Comparison of ENCODE assay signal across 16 cellular contexts in genomic region chr10:17007381-17007780, GRCh38.
DNase-seq lines count a peak whose midpoint lies in the region; ATAC-seq, FAIRE-seq and TF ChIP-seq lines count a peak whose summit lies in the region.
"Had no signal": no experiment of that assay in that cellular context is flagged by ENCODE, and none has a peak within 500 bp of the region (broad histone marks: within the 10 kb centered on the region; RNA-seq: fewer than 3 reads in every experiment).

No MANE protein-coding gene starts in this region.

- TF ChIP-seq CTCF in left ventricle myocardium inferior (IDR thresholded peaks at IDR 0.05; ENCODE audit: borderline replicate concordance), result no peak
- TF ChIP-seq CTCF in fibroblast of lung (conservative IDR thresholded peaks at IDR 0.05 in 1 of 2, IDR thresholded peaks at IDR 0.05 in 1 of 2; ENCODE audit: low read depth in 1 of 2, low read length in 2 of 2), result no peak
- no peak for TF ChIP-seq CTCF in psoas muscle (IDR thresholded peaks at IDR 0.05)
- TF ChIP-seq CTCF in HepG2 (CRISPR knock-in tag; IDR thresholded peaks at IDR 0.05), result no peak

- H3K9me3 ChIP-seq in left ventricle myocardium inferior (replicated peaks) (peaks cover 7% of the 10 kb centered on the region), fibroblast of lung (ENCODE audit: control insufficient read depth, insufficient read depth, low read depth, low read length) (no peaks in the 10 kb centered on the region), psoas muscle (no peaks in the 10 kb centered on the region), HepG2 (ENCODE audit: low read length) (peaks cover 4% of the 10 kb centered on the region; the same call in 1 of the 2 replicates)

- H3K36me3 ChIP-seq in left ventricle myocardium inferior, result no peaks in the 10 kb centered on the region
- no peaks in the 10 kb centered on the region for H3K36me3 ChIP-seq in fibroblast of lung (ENCODE audit: control insufficient read depth, insufficient read depth, low read length)
- no peaks in the 10 kb centered on the region for H3K36me3 ChIP-seq in psoas muscle (ENCODE audit: insufficient read depth in 1 of 2, low read depth in 1 of 2)
- no peaks in the 10 kb centered on the region for H3K36me3 ChIP-seq in HepG2 (replicated peaks in 1 of 2; ENCODE audit: control insufficient read depth in 1 of 2, insufficient read depth in 2 of 2, low read length in 2 of 2)

- H3K27me3 ChIP-seq in left ventricle myocardium inferior (ENCODE audit: low read depth), result no peaks in the 10 kb centered on the region
- no peaks in the 10 kb centered on the region for H3K27me3 ChIP-seq in fibroblast of lung (ENCODE audit: control insufficient read depth, insufficient read depth, low read length)
- no peaks in the 10 kb centered on the region for H3K27me3 ChIP-seq in psoas muscle (ENCODE audit: insufficient read depth in 3 of 3, low read length in 2 of 3)
- no peaks in the 10 kb centered on the region for H3K27me3 ChIP-seq in HepG2 (ENCODE audit: control insufficient read depth in 1 of 2, insufficient read depth in 2 of 2, low read length in 2 of 2)

- no peak for TF ChIP-seq POLR2A in HepG2 (IDR thresholded peaks at IDR 0.05; ENCODE audit: insufficient read depth in 1 of 2, low read depth in 2 of 2, low read length in 2 of 2)

- peak overlapping the region; percentile 9 for H3K4me3 ChIP-seq in left ventricle myocardium inferior
- H3K4me3 ChIP-seq in fibroblast of lung (replicated peaks in 1 of 4; ENCODE audit: control extremely low read depth in 1 of 4, insufficient read depth in 1 of 4, low read depth in 3 of 4, low read length in 4 of 4), result no peak overlapping the region
- no peak overlapping the region for H3K4me3 ChIP-seq in psoas muscle
- H3K4me3 ChIP-seq in HepG2 (replicated peaks in 1 of 3; ENCODE audit: insufficient read depth in 1 of 3, low read depth in 2 of 3, low read length in 3 of 3), result no peak overlapping the region

- ATAC-seq in Right ventricle myocardium superior (ENCODE audit: poor library complexity) (no peak), psoas muscle (no peak), GM19328 (IDR thresholded peaks at IDR 0.05; ENCODE audit: unreplicated experiment) (no peak), HepG2 (no peak)

- no peak for TF ChIP-seq EP300 in HepG2 (IDR thresholded peaks at IDR 0.05; ENCODE audit: low read depth in 2 of 2, low read length in 2 of 2)
- no peak for TF ChIP-seq EP300 in HepG2 (CRISPR knock-in tag; IDR thresholded peaks at IDR 0.05; ENCODE audit: borderline replicate concordance)

- H3K27ac ChIP-seq in left ventricle myocardium inferior (replicated peaks) (peak overlapping the region; percentile 86), fibroblast of lung (ENCODE audit: insufficient read depth, low read length) (peak overlapping the region; percentile 93), psoas muscle (peak overlapping the region; percentile 38), HepG2 (ENCODE audit: extremely low read length, insufficient read depth, low read length) (no peak overlapping the region)

- no peaks in the 10 kb centered on the region for H3K79me2 ChIP-seq in fibroblast of lung (ENCODE audit: control insufficient read depth, insufficient read depth, low read length)
- no peaks in the 10 kb centered on the region for H3K79me2 ChIP-seq in HepG2 (ENCODE audit: insufficient read depth, low read length)

- 62 to 63% (median 62%) methylated on average over 9 of the region's 9 CpGs for WGBS in psoas muscle, 3 donors
- WGBS in HepG2 (ENCODE audit: low lambda C conversion rate), result 58% methylated on average over 9 of the region's 9 CpGs

- no peak for FAIRE-seq in HepG2 (lab: Jason Lieb, UNC)

- in situ Hi-C loops in HepG2 (cut with HindIII; ENCODE audit: extremely low pct_ligation_motif_present, low pct_unique_long_range_greater_than_20kb), result no loop called here

- H2AFZ ChIP-seq in fibroblast of lung (ENCODE audit: low read length) (peak overlapping the region; percentile 36), HepG2 (ENCODE audit: low read length) (no peak overlapping the region)

- no TSS peak for BruUV-seq in HepG2 (replicated peaks; lab: Mats Ljungman, UMichigan)

- POLR2A ChIA-PET in HepG2 (lab: Yijun Ruan, JAX), result no interaction called here

- H3K9ac ChIP-seq in fibroblast of lung (ENCODE audit: insufficient read depth, low read length) (peak overlapping the region; percentile 43), HepG2 (ENCODE audit: insufficient read depth, low read depth, low read length) (no peak overlapping the region)

- H4K20me1 ChIP-seq in fibroblast of lung (ENCODE audit: control insufficient read depth, extremely low read depth, insufficient read depth, low read length) (no peaks in the 10 kb centered on the region), HepG2 (ENCODE audit: insufficient read depth, low read length) (no peaks in the 10 kb centered on the region)

- CTCF ChIA-PET in HepG2 (lab: Yijun Ruan, JAX; ENCODE audit: low intra/inter-chr PET ratio, low total read pairs), result no interaction called here

- no peak for DNase-seq in left ventricle myocardium inferior
- DNase-seq in Right ventricle myocardium superior, result no peak
- peak; percentile 31 to 52 for DNase-seq in fibroblast of lung (ENCODE audit: low read depth in 2 of 2)
- DNase-seq in psoas muscle, result no peak
- no peak for DNase-seq in NAMALWA (ENCODE audit: low spot score)
- DNase-seq in cortex of kidney (lab: John Stamatoyannopoulos, UW), result no peak
- no peak for DNase-seq in HepG2 (ENCODE audit: low spot score)
- DNase-seq: ACHN; activated CD4-positive, alpha-beta T cell treated with anti-CD3 and anti-CD28 coated beads for 4 hours; activated T-cell treated with anti-CD3 and anti-CD28 coated beads, Interleukin-2, amount 50 U/mL, for 1 hour; COR-L47; GF-D8; NCI-H2029 treated with DMSO at 0.1 percent for 48 hours; NCI-H774; RPMI8226 had no signal

- H3K4me2 ChIP-seq in fibroblast of lung (ENCODE audit: extremely low read depth, insufficient read depth, low read length) (peak overlapping the region; percentile 58), HepG2 (ENCODE audit: low read depth, low read length) (no peak overlapping the region)

- H3K4me1 ChIP-seq in left ventricle myocardium inferior (peaks cover 72% of the 10 kb centered on the region), fibroblast of lung (ENCODE audit: control insufficient read depth, extremely low read depth, insufficient read depth, low read length) (peaks cover 38% of the 10 kb centered on the region), psoas muscle (peaks cover 10% of the 10 kb centered on the region), HepG2 (ENCODE audit: insufficient read depth, low read length) (no peaks in the 10 kb centered on the region)

- intact Hi-C loops in left ventricle myocardium inferior (cut with micrococcal nuclease), result no loop called here
- intact Hi-C loops in Right ventricle myocardium superior (cut with DNase I), result no loop called here
- intact Hi-C loops in psoas muscle (cut with DNase I), result no loop called here
- intact Hi-C loops in HepG2 (cut with micrococcal nuclease; ENCODE audit: unreplicated experiment), result no loop called here

- no peak for TF ChIP-seq RAD21 in HepG2 (CRISPR knock-in tag; IDR thresholded peaks at IDR 0.05)

TF ChIP-seq in HepG2, 621 proteins besides CTCF, POLR2A, EP300 and RAD21:
- TF ChIP-seq MIXL1 (CRISPR knock-in tag; IDR thresholded peaks at IDR 0.05), result no peak
- TF ChIP-seq ZNF354B (CRISPR knock-in tag; IDR thresholded peaks at IDR 0.05), result no peak
- no peak for TF ChIP-seq DBP (CRISPR knock-in tag; IDR thresholded peaks at IDR 0.05; ENCODE audit: not compliant biosample characterization)
- TF ChIP-seq BHLHE40 (IDR thresholded peaks at IDR 0.05; ENCODE audit: low read length), result no peak

Comparison
In these comparisons a context has a peak if more than half of its experiments do, and no peak if none do; other contexts are left out.
1. DNase-seq: peak in fibroblast of lung (2 of 2); none in left ventricle myocardium inferior (single experiment), Right ventricle myocardium superior (single experiment), psoas muscle (0 of 2), NAMALWA (single experiment), cortex of kidney (single experiment) and HepG2 (single experiment).